ENCODE assay signal across 2 cellular contexts in the genomic region with DNA sequence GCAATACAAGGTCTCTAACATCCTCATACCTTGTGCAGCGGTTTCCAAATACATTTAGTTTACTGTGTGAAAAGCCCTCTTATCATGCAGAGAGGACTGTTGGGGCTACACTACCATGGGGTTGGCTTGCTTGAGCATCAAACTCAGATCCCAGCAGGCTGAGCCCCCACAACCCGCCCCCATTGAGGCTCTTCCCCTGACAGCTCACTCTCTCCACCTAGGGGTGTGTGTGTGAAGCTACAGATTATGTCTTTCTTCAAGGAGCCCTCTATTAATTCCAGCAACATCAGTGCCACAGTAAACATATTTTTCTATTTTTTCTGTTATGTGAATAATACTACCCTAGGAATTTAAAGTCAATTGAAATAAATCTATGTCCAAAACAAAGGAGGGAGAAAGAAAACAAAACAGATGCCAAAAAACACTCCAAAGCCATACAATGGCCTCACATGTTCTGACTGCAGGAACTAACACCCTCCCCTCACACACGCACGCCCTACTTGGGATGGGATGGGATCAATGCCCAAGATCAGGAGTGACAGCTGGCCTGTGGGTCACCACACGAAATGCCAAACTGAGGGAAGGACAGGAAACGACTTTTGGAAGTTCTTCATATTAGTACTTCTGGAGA.
TF ChIP-seq lines count a peak whose summit lies in the region.

No MANE protein-coding gene starts in this region.

TF ChIP-seq in IMR-90, 13 proteins besides CTCF, POLR2A, EP300 and RAD21:
- TF ChIP-seq MAZ (IDR thresholded peaks at IDR 0.05; ENCODE audit: borderline replicate concordance, low read depth, low read length) (no peak), SMC3 (IDR thresholded peaks at IDR 0.05; ENCODE audit: low read depth, low read length) (peak; percentile 56)

TF ChIP-seq in K562, 482 proteins besides CTCF, POLR2A, EP300 and RAD21:
- TF ChIP-seq, protein P1, sequence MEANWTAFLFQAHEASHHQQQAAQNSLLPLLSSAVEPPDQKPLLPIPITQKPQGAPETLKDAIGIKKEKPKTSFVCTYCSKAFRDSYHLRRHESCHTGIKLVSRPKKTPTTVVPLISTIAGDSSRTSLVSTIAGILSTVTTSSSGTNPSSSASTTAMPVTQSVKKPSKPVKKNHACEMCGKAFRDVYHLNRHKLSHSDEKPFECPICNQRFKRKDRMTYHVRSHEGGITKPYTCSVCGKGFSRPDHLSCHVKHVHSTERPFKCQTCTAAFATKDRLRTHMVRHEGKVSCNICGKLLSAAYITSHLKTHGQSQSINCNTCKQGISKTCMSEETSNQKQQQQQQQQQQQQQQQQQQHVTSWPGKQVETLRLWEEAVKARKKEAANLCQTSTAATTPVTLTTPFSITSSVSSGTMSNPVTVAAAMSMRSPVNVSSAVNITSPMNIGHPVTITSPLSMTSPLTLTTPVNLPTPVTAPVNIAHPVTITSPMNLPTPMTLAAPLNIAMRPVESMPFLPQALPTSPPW (CRISPR knock-in tag; IDR thresholded peaks at IDR 0.05), result peak; percentile 19; the same call in 1 of the 2 replicates
- no peak for TF ChIP-seq SETDB1 (IDR thresholded peaks at IDR 0.05; ENCODE audit: low read length)
